ENCODE assay signal across 8 cellular contexts in genomic region chr6:26126394-26127221, GRCh38.
DNase-seq lines count a peak whose midpoint lies in the region; ATAC-seq and TF ChIP-seq lines count a peak whose summit lies in the region.

No MANE protein-coding gene starts in this region.

- H3K9me3 ChIP-seq in DOHH2 (ENCODE audit: control insufficient read depth, insufficient read depth, low read length) (no peaks in the 10 kb centered on the region), endocrine pancreas (ENCODE audit: control insufficient read depth, low read length) (no peaks in the 10 kb centered on the region), neutrophil (peaks cover 5% of the 10 kb centered on the region)

- no peaks in the 10 kb centered on the region for H3K27me3 ChIP-seq in DOHH2 (ENCODE audit: control insufficient read depth, low read length)
- no peaks in the 10 kb centered on the region for H3K27me3 ChIP-seq in endocrine pancreas (ENCODE audit: control insufficient read depth, insufficient read depth, low read length)
- no peaks in the 10 kb centered on the region for H3K27me3 ChIP-seq in neutrophil

- peak overlapping the region; percentile 82 for H3K4me2 ChIP-seq in DOHH2 (ENCODE audit: low read length)

- peak; percentile 84 for DNase-seq in NCI-H82 (lab: John Stamatoyannopoulos, UW)
- no peak for DNase-seq in COR-L47 (lab: John Stamatoyannopoulos, UW)
- no peak for DNase-seq in D341Med (ENCODE audit: low spot score)
- no peak for DNase-seq in GM13977 (ENCODE audit: low spot score)

- in situ Hi-C loops in GM13977 (cut with MboI; ENCODE audit: low pct_unique_long_range_greater_than_20kb, low sequenced_read_pairs, unreplicated experiment), result no loop called here

- no peaks in the 10 kb centered on the region for H3K9me2 ChIP-seq in DOHH2 (replicated peaks; ENCODE audit: control insufficient read depth, low read length)

- H3F3A ChIP-seq in DOHH2 (ENCODE audit: control insufficient read depth, insufficient read depth), result peaks cover 43% of the 10 kb centered on the region

- H3K36me3 ChIP-seq in DOHH2 (ENCODE audit: control insufficient read depth, low read length) (peaks cover 17% of the 10 kb centered on the region), endocrine pancreas (ENCODE audit: control insufficient read depth, insufficient read depth, low read length) (no peaks in the 10 kb centered on the region), neutrophil (peaks cover 60% of the 10 kb centered on the region)

- no peak for ATAC-seq in GM21717 (IDR thresholded peaks at IDR 0.05; ENCODE audit: unreplicated experiment)

- no peaks in the 10 kb centered on the region for H4K20me1 ChIP-seq in DOHH2 (ENCODE audit: control insufficient read depth, insufficient read depth, low read depth, low read length)

- TF ChIP-seq CTCF in DOHH2 (IDR thresholded peaks at IDR 0.05; ENCODE audit: low read depth, low read length, poor library complexity, severe bottlenecking) (no peak), neutrophil (IDR thresholded peaks at IDR 0.05) (no peak), GM13977 (IDR thresholded peaks at IDR 0.05; ENCODE audit: extremely low read depth, insufficient read depth, missing control alignments) (no peak)

- H3K4me3 ChIP-seq in DOHH2 (ENCODE audit: low read length), result peak overlapping the region; percentile 90
- peak overlapping the region; percentile 100 for H3K4me3 ChIP-seq in endocrine pancreas (ENCODE audit: control insufficient read depth, insufficient read depth, low read length)
- peak overlapping the region; percentile 91 for H3K4me3 ChIP-seq in neutrophil (ENCODE audit: low read depth in 1 of 2, low read length in 1 of 2)

- H3K9ac ChIP-seq in endocrine pancreas (ENCODE audit: control insufficient read depth, insufficient read depth, low read length), result peak overlapping the region; percentile 76

- H3K4me1 ChIP-seq in DOHH2 (ENCODE audit: control insufficient read depth, low read length) (peaks cover 34% of the 10 kb centered on the region), endocrine pancreas (ENCODE audit: control insufficient read depth, insufficient read depth, low read length) (peaks cover 16% of the 10 kb centered on the region), neutrophil (ENCODE audit: control insufficient read depth in 1 of 2, insufficient read depth in 1 of 2, low read depth in 1 of 2, low read length in 1 of 2) (peaks cover 64 to 70% of the 10 kb centered on the region in 2 experiments)

- H3K27ac ChIP-seq in DOHH2 (ENCODE audit: low read depth, low read length) (peak overlapping the region; percentile 99), neutrophil (peak overlapping the region; percentile 93)

- H3K79me2 ChIP-seq in DOHH2 (ENCODE audit: control insufficient read depth, low read length), result peaks cover 9% of the 10 kb centered on the region
